ENCODE assay signal across 8 cellular contexts in genomic region chr3:101695779-101696372, GRCh38. TPM values are rescaled to one million over a fixed set of nuclear protein-coding genes. Genes with fewer than 3 reads are reported as not detected.
A peak's percentile ranks its signal among the peaks of the same experiment; 100 is the strongest.
DNase-seq lines count a peak whose midpoint lies in the region; TF ChIP-seq lines count a peak whose summit lies in the region.

No MANE protein-coding gene starts in this region.

- no peaks in the 10 kb centered on the region for H3K27me3 ChIP-seq in sigmoid colon

- no peak for TF ChIP-seq POLR2A in sigmoid colon (IDR thresholded peaks at IDR 0.05)

- H3K4me3 ChIP-seq in fibroblast of the aortic adventitia (ENCODE audit: low read depth, low read length) (no peak overlapping the region), sigmoid colon (no peak overlapping the region)

- no peaks in the 10 kb centered on the region for H3K4me1 ChIP-seq in sigmoid colon

- 35 to 39% methylated on average over 10 of the region's 10 CpGs for WGBS in sigmoid colon, 2 donors

- peak; percentile 80 for DNase-seq in RPMI8226
- DNase-seq in fibroblast of the aortic adventitia (ENCODE audit: low read depth), result peak; percentile 75
- no peak for DNase-seq in sigmoid colon
- no peak for DNase-seq in T1000 (lab: John Stamatoyannopoulos, UW)
- DNase-seq in NOMO-1 treated with dmso at 0.1 percent for 144 hours (lab: John Stamatoyannopoulos, UW; ENCODE audit: unreplicated experiment), result no peak
- DNase-seq in SIG-M5 (lab: John Stamatoyannopoulos, UW), result no peak
- no peak for DNase-seq in HuH-7 (ENCODE audit: low spot score)

- TF ChIP-seq EP300 in sigmoid colon (IDR thresholded peaks at IDR 0.05), result no peak

- no peaks in the 10 kb centered on the region for H3K36me3 ChIP-seq in sigmoid colon

- intact Hi-C loops in sigmoid colon (cut with DNase I), result loop anchor here (5.0 kb wide), 1 partner anchor 841 kb away; no protein-coding TSS in a partner anchor

- H3K9me3 ChIP-seq in sigmoid colon, result no peaks in the 10 kb centered on the region

- no peak overlapping the region for H3K27ac ChIP-seq in sigmoid colon

- peak; percentile 57; the same call in 1 of the 2 replicates for TF ChIP-seq CTCF in GM12874 (IDR thresholded peaks at IDR 0.05; ENCODE audit: insufficient read depth, low read depth, low read length)
- peak; percentile 67 for TF ChIP-seq CTCF in fibroblast of the aortic adventitia (IDR thresholded peaks at IDR 0.05; ENCODE audit: insufficient read depth, low read length)
- peak; percentile 51 to 80 (median 62) for TF ChIP-seq CTCF in sigmoid colon (IDR thresholded peaks at IDR 0.05)

RNA-seq across cellular contexts. Expression of gene RPL24, which starts 9.4 kb away (rescaled TPM):
- 1,420 and 2,984 TPM in 2 replicates for total RNA-seq in fibroblast of the aortic adventitia (ENCODE audit: low replicate concordance)
- total RNA-seq in sigmoid colon, result 1,000 to 10,000 TPM; 1,731 to 3,301 (median 2,222) TPM
- 1,000 to 10,000 TPM; 1,942 to 3,503 (median 2,378) TPM for polyA plus RNA-seq in sigmoid colon

RNA-seq across cellular contexts. Expression of gene ZBTB11, which starts 18.9 kb away (rescaled TPM):
- 21.4 and 23.1 TPM in 2 replicates for total RNA-seq in fibroblast of the aortic adventitia (ENCODE audit: low replicate concordance)
- 10 to 100 TPM; 18.6 to 24.4 (median 21.5) TPM for total RNA-seq in sigmoid colon
- polyA plus RNA-seq in sigmoid colon, result 1 to 10 TPM; 3.0 to 7.1 (median 3.5) TPM

RNA-seq across cellular contexts. Expression of gene CEP97, which starts 28.5 kb away (rescaled TPM):
- total RNA-seq in fibroblast of the aortic adventitia (ENCODE audit: low replicate concordance) (6.1 and 21.4 TPM in 2 replicates), sigmoid colon (10 to 100 TPM in 2 of 4 donors, 1 to 10 TPM in 2; 9.0 to 11.1 (median 10.3) TPM)
- polyA plus RNA-seq in sigmoid colon, result 1 to 10 TPM in 2 of 3 donors, under 1 TPM in 1; 0.69 to 2.2 (median 1.8) TPM

Comparison
In these comparisons a context has a peak if more than half of its experiments do, and no peak if none do; other contexts are left out.
1. DNase-seq: peak in RPMI8226 (single experiment) and fibroblast of the aortic adventitia (single experiment); none in sigmoid colon (single experiment), T1000 (single experiment), NOMO-1 treated with dmso at 0.1 percent for 144 hours (single experiment), SIG-M5 (single experiment) and HuH-7 (single experiment).
2. Peak in every context shown above with its lines, with median percentiles within 50 percentile points of each other: CTCF ChIP-seq.